ENCODE assay signal across 9 cellular contexts in the genomic region with DNA sequence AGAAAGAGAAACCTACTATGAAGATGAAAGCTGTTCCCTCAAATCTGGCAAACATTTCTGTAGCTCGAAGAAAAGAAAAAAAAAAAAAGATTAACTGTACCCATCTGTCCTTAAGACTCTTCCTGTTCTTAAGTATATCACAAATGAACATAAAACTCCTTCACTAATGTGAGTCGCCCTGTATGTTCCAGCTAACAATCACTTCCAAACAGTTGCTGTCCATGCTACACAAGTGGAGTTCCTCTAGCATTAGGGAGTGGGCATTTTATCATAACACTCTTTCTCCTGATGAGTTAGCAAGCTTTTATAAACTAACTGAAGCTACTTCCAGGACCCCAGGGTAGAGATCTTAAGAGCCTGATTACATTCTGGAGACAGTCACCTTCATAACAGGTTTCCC. TPM values are rescaled to one million over a fixed set of nuclear protein-coding genes. Genes with fewer than 3 reads are reported as not detected.
DNase-seq lines count a peak whose midpoint lies in the region; ATAC-seq and TF ChIP-seq lines count a peak whose summit lies in the region.
"Had no signal": no experiment of that assay in that cellular context is flagged by ENCODE, and none has a peak within 500 bp of the region (broad histone marks: within the 10 kb centered on the region; RNA-seq: fewer than 3 reads in every experiment).

No MANE protein-coding gene starts in this region.

- H3K4me1 ChIP-seq in RWPE2 (ENCODE audit: insufficient read depth, poor library complexity, severe bottlenecking) = peaks cover 26% of the 10 kb centered on the region
- H3K4me1 ChIP-seq in endodermal cell (ENCODE audit: control insufficient read depth, insufficient read depth, low read length) = peaks cover 13% of the 10 kb centered on the region
- peaks cover 3% of the 10 kb centered on the region for H3K4me1 ChIP-seq in osteoblast (ENCODE audit: insufficient read depth, low read length)

- peaks cover 24% of the 10 kb centered on the region for H3K36me3 ChIP-seq in RWPE2 (ENCODE audit: low read depth)
- peaks cover 23% of the 10 kb centered on the region for H3K36me3 ChIP-seq in endodermal cell (ENCODE audit: control insufficient read depth, insufficient read depth, low read length)
- no peaks in the 10 kb centered on the region for H3K36me3 ChIP-seq in osteoblast (ENCODE audit: insufficient read depth, low read length)

- no peak overlapping the region for H2AFZ ChIP-seq in osteoblast (ENCODE audit: low read length)

- H3K4me3 Mint-ChIP-seq in T-helper 1 cell treated with Interleukin-12 subunit alpha and Interleukin-12 subunit beta and Interleukin-4 antibody, amounts not matched to agents 30 μg/mL and 1 μg/mL, for 36 hours = peak overlapping the region; percentile 7
- H3K4me3 Mint-ChIP-seq in endodermal cell = no peak overlapping the region

- peaks cover 94% of the 10 kb centered on the region for H4K20me1 ChIP-seq in osteoblast (ENCODE audit: insufficient read depth, low read length)

- ATAC-seq in RWPE2 (ENCODE audit: low read depth) = peak; percentile 60

- H3K9me3 ChIP-seq in RWPE2 (ENCODE audit: severe bottlenecking) = no peaks in the 10 kb centered on the region
- no peaks in the 10 kb centered on the region for H3K9me3 ChIP-seq in endodermal cell (ENCODE audit: control insufficient read depth, low read length)
- no peaks in the 10 kb centered on the region for H3K9me3 ChIP-seq in osteoblast (ENCODE audit: low read depth, low read length)

- no peak overlapping the region for H3K4me2 ChIP-seq in osteoblast (ENCODE audit: insufficient read depth, low read length)

- peaks cover 100% of the 10 kb centered on the region for H3K79me2 ChIP-seq in osteoblast (ENCODE audit: insufficient read depth, low read length)

- H3K4me3 ChIP-seq in RWPE2 (ENCODE audit: severe bottlenecking) (no peak overlapping the region), endodermal cell (ENCODE audit: low read length) (peak overlapping the region; percentile 36), osteoblast (ENCODE audit: insufficient read depth, low read length) (no peak overlapping the region)

- 63 to 79% methylated on average over 2 of the region's 2 CpGs for WGBS in endodermal cell (ENCODE audit: insufficient coverage in 1 of 2, insufficient read length in 1 of 2), 2 experiments

- H3K27ac ChIP-seq in RWPE2 (ENCODE audit: poor library complexity, severe bottlenecking) (peak overlapping the region; percentile 7), endodermal cell (ENCODE audit: low read depth, low read length) (no peak overlapping the region), osteoblast (ENCODE audit: low read depth, low read length) (no peak overlapping the region)

- TF ChIP-seq CTCF in RWPE2 (IDR thresholded peaks at IDR 0.05; ENCODE audit: poor library complexity, severe bottlenecking) = no peak
- TF ChIP-seq CTCF in endodermal cell (conservative IDR thresholded peaks at IDR 0.05) = no peak
- TF ChIP-seq CTCF in osteoblast (IDR thresholded peaks at IDR 0.05; ENCODE audit: extremely low read depth, low read depth, low read length) = no peak

- no peak overlapping the region for H3K27ac Mint-ChIP-seq in T-helper 1 cell treated with Interleukin-12 subunit alpha and Interleukin-12 subunit beta and Interleukin-4 antibody, amounts not matched to agents 30 μg/mL and 1 μg/mL, for 36 hours
- H3K27ac Mint-ChIP-seq in endodermal cell = no peak overlapping the region

- H3K27me3 Mint-ChIP-seq in T-helper 1 cell treated with Interleukin-12 subunit alpha and Interleukin-12 subunit beta and Interleukin-4 antibody, amounts not matched to agents 30 μg/mL and 1 μg/mL, for 36 hours (ENCODE audit: low read depth) = no peaks in the 10 kb centered on the region
- no peaks in the 10 kb centered on the region for H3K27me3 Mint-ChIP-seq in endodermal cell (ENCODE audit: insufficient read depth)

- DNase-seq in T-helper 1 cell (no peak), RWPE2 (ENCODE audit: low spot score) (no peak), endodermal cell (no peak), osteoblast (ENCODE audit: insufficient read length, low spot score, missing footprints) (peak; percentile 68), H4 (ENCODE audit: low spot score) (no peak), HPDE6-E6E7 (ENCODE audit: extremely low spot score) (no peak), anterior cingulate cortex (lab: John Stamatoyannopoulos, UW) (no peak)
- DNase-seq: 8988T had no signal

- peaks cover 51% of the 10 kb centered on the region for H3K4me1 Mint-ChIP-seq in T-helper 1 cell treated with Interleukin-12 subunit alpha and Interleukin-12 subunit beta and Interleukin-4 antibody, amounts not matched to agents 30 μg/mL and 1 μg/mL, for 36 hours (ENCODE audit: low read depth)
- peaks cover 52% of the 10 kb centered on the region for H3K4me1 Mint-ChIP-seq in endodermal cell

- no peaks in the 10 kb centered on the region for H3K27me3 ChIP-seq in RWPE2 (ENCODE audit: insufficient read depth, poor library complexity, severe bottlenecking)
- H3K27me3 ChIP-seq in endodermal cell (ENCODE audit: control insufficient read depth, insufficient read depth, low read length, poor library complexity, severe bottlenecking) = no peaks in the 10 kb centered on the region
- no peaks in the 10 kb centered on the region for H3K27me3 ChIP-seq in osteoblast (ENCODE audit: insufficient read depth, low read length)

- no peak overlapping the region for H3K9ac ChIP-seq in endodermal cell (ENCODE audit: extremely low read depth, low read length, poor library complexity, severe bottlenecking)

- H3K9me3 Mint-ChIP-seq in T-helper 1 cell treated with Interleukin-12 subunit alpha and Interleukin-12 subunit beta and Interleukin-4 antibody, amounts not matched to agents 30 μg/mL and 1 μg/mL, for 36 hours = no peaks in the 10 kb centered on the region
- H3K9me3 Mint-ChIP-seq in endodermal cell = no peaks in the 10 kb centered on the region

- peaks cover 11% of the 10 kb centered on the region for H3K36me3 Mint-ChIP-seq in T-helper 1 cell treated with Interleukin-12 subunit alpha and Interleukin-12 subunit beta and Interleukin-4 antibody, amounts not matched to agents 30 μg/mL and 1 μg/mL, for 36 hours (ENCODE audit: low read depth)
- peaks cover 20% of the 10 kb centered on the region for H3K36me3 Mint-ChIP-seq in endodermal cell (ENCODE audit: low read depth)

RNA-seq across cellular contexts. Expression of gene CUL3, which starts 5.8 kb away (rescaled TPM):
- total RNA-seq in endodermal cell (10 to 100 TPM; 78.4 to 89.9 TPM), osteoblast (59.5 and 64.4 TPM in 2 replicates)
- polyA plus RNA-seq in endodermal cell (2013, experiment 1 of 2) = 95.6 TPM
- polyA plus RNA-seq in endodermal cell (2013, experiment 2 of 2) = 101 TPM
- 76.7 and 84.4 TPM in 2 replicates for total RNA-seq in H4 (2014; rRNA removed; shearing (Covaris generic))
